ENCODE assay signal across 12 cellular contexts in the genomic region with DNA sequence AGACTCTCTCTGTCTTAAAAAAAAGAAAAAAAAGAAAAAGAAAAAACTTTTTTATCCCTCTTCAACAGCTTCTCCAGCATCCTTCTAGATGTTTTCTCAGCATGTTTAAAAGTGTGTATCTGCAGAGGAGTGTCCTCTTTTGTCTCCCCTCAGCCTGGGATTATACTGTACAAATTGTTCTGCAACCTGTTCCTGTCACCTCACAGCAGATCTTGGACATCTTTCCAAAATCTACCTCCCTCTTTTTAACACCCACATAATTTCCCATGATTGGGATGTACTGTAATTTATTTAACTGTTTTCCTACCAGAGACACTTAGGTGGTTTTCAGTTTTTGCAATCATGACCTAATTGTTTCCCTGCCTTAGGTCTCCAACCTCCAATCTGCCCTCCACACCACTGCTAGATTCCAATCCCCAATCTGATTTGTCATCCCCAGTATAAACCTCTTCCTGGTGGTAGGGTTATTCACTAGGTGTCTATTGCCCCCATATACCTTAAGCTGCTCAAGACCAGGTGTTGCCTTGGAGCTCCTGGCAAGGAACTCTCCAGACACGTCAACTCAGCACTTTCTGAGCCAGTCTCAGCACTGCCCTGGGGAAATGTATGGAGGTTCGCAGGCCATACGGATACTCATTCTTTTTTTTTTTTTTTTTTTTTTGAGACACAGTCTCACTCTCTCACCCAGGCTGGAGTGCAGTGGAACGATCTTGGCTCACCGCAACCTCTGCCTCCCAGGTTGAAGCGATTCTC. TPM values are rescaled to one million over a fixed set of nuclear protein-coding genes. Genes with fewer than 3 reads are reported as not detected.
DNase-seq lines count a peak whose midpoint lies in the region; ATAC-seq and TF ChIP-seq lines count a peak whose summit lies in the region.
"Had no signal": no experiment of that assay in that cellular context is flagged by ENCODE, and none has a peak within 500 bp of the region (broad histone marks: within the 10 kb centered on the region; RNA-seq: fewer than 3 reads in every experiment).

No MANE protein-coding gene starts in this region.

- intact Hi-C loops in activated CD8-positive, alpha-beta T cell treated with anti-CD3 and anti-CD28 coated beads for 36 hours (cut with micrococcal nuclease), result no loop called here
- intact Hi-C loops in spleen (cut with DNase I; ENCODE audit: low total_unique reads), result no loop called here

- H3K4me3 ChIP-seq in GM23338 (no peak overlapping the region), spleen (no peak overlapping the region), MG63 (no peak overlapping the region)
- H3K4me3 ChIP-seq: lung had no signal

- H3F3A ChIP-seq in GM23338 (replicated peaks; ENCODE audit: low read depth), result peaks cover 14% of the 10 kb centered on the region

- no peaks in the 10 kb centered on the region for H3K9me3 Mint-ChIP-seq in GM23338
- H3K9me3 Mint-ChIP-seq in activated CD8-positive, alpha-beta T cell treated with anti-CD3 and anti-CD28 coated beads for 36 hours, result no peaks in the 10 kb centered on the region
- peaks cover 9% of the 10 kb centered on the region for H3K9me3 Mint-ChIP-seq in glutamatergic neuron (ENCODE audit: unreplicated experiment)

- H3K9me2 ChIP-seq in GM23338 (ENCODE audit: insufficient read depth), result no peaks in the 10 kb centered on the region

- DNase-seq in GM23338 (ENCODE audit: low spot score), result no peak
- no peak for DNase-seq in activated CD8-positive, alpha-beta T cell treated with anti-CD3 and anti-CD28 coated beads for 36 hours
- no peak for DNase-seq in glutamatergic neuron
- no peak for DNase-seq in spleen
- DNase-seq in MG63, result no peak
- DNase-seq: NCI-H1092; SHP77; stimulated activated CD4-positive, alpha-beta T cell treated with anti-CD3 and anti-CD28 coated beads, Interleukin-1b, Interleukin-23, amount 100 ng/mL, for 48 hours had no signal

- ATAC-seq in GM23338, result no peak
- ATAC-seq in activated CD8-positive, alpha-beta T cell treated with anti-CD3 and anti-CD28 coated beads for 36 hours, result no peak
- ATAC-seq in HG03378 (IDR thresholded peaks at IDR 0.05; ENCODE audit: unreplicated experiment), result no peak
- ATAC-seq in GM19324 (IDR thresholded peaks at IDR 0.05; ENCODE audit: low FRiP score, unreplicated experiment), result no peak
- no peak for ATAC-seq in GM19463 (IDR thresholded peaks at IDR 0.05; ENCODE audit: unreplicated experiment)

- H3K27ac ChIP-seq in GM23338 (ENCODE audit: low read depth), result no peak overlapping the region; the same call in 1 of the 2 replicates
- peak overlapping the region in 6 of 8 donors; percentile 72 to 95 (median 90) for H3K27ac ChIP-seq in spleen

- H3K4me1 Mint-ChIP-seq in GM23338 (peaks cover 42% of the 10 kb centered on the region), glutamatergic neuron (ENCODE audit: low read depth, unreplicated experiment) (peaks cover 37% of the 10 kb centered on the region)
- H3K4me1 Mint-ChIP-seq in activated CD8-positive, alpha-beta T cell treated with anti-CD3 and anti-CD28 coated beads for 36 hours (ENCODE audit: low read depth), result peaks cover 63% of the 10 kb centered on the region

- no peaks in the 10 kb centered on the region for H4K20me1 ChIP-seq in GM23338 (replicated peaks; ENCODE audit: insufficient read depth)

- H2AFZ ChIP-seq in GM23338, result no peak overlapping the region

- TF ChIP-seq CTCF in GM23338 (conservative IDR thresholded peaks at IDR 0.05; ENCODE audit: low read depth in 2 of 2), result no peak
- TF ChIP-seq CTCF in activated CD8-positive, alpha-beta T cell treated with anti-CD3 and anti-CD28 coated beads for 36 hours (IDR thresholded peaks at IDR 0.05), result no peak
- no peak for TF ChIP-seq CTCF in glutamatergic neuron (IDR thresholded peaks at IDR 0.05; ENCODE audit: partially characterized antibody, unreplicated experiment)
- no peak for TF ChIP-seq CTCF in spleen (IDR thresholded peaks at IDR 0.05 in 8 of 11, conservative IDR thresholded peaks at IDR 0.05 in 3 of 11)

- H3K4me1 ChIP-seq in GM23338 (ENCODE audit: insufficient read depth), result peaks cover 26% of the 10 kb centered on the region
- H3K4me1 ChIP-seq in spleen, result peaks cover 66 to 100% (median 94%) of the 10 kb centered on the region in 6 donors

- no peak for TF ChIP-seq POLR2A in spleen (IDR thresholded peaks at IDR 0.05)

- no peak overlapping the region; the same call in 2 of the 3 replicates for H3K4me3 Mint-ChIP-seq in GM23338
- H3K4me3 Mint-ChIP-seq in activated CD8-positive, alpha-beta T cell treated with anti-CD3 and anti-CD28 coated beads for 36 hours, result no peak overlapping the region
- H3K4me3 Mint-ChIP-seq in glutamatergic neuron (ENCODE audit: unreplicated experiment), result peak overlapping the region; percentile 23

- H3K27me3 Mint-ChIP-seq in GM23338 (ENCODE audit: insufficient read depth, low read depth, poor library complexity) (peaks cover 22% of the 10 kb centered on the region), glutamatergic neuron (ENCODE audit: unreplicated experiment) (peaks cover 2% of the 10 kb centered on the region)
- no peaks in the 10 kb centered on the region for H3K27me3 Mint-ChIP-seq in activated CD8-positive, alpha-beta T cell treated with anti-CD3 and anti-CD28 coated beads for 36 hours

- peak overlapping the region; percentile 2; the same call in 1 of the 2 replicates for H3K27ac Mint-ChIP-seq in GM23338
- H3K27ac Mint-ChIP-seq in activated CD8-positive, alpha-beta T cell treated with anti-CD3 and anti-CD28 coated beads for 36 hours, result peak overlapping the region; percentile 84
- H3K27ac Mint-ChIP-seq in glutamatergic neuron (ENCODE audit: unreplicated experiment), result no peak overlapping the region

- no peak overlapping the region for H3K4me2 ChIP-seq in GM23338

- H3K36me3 Mint-ChIP-seq in GM23338 (ENCODE audit: low read depth) (no peaks in the 10 kb centered on the region), glutamatergic neuron (ENCODE audit: unreplicated experiment) (no peaks in the 10 kb centered on the region)
- H3K36me3 Mint-ChIP-seq in activated CD8-positive, alpha-beta T cell treated with anti-CD3 and anti-CD28 coated beads for 36 hours (ENCODE audit: low read depth), result peaks cover 2% of the 10 kb centered on the region

- no peaks in the 10 kb centered on the region for H3K79me2 ChIP-seq in GM23338 (replicated peaks; ENCODE audit: insufficient read depth)

- CTCF ChIA-PET in activated CD8-positive, alpha-beta T cell treated with anti-CD3 and anti-CD28 coated beads for 36 hours (lab: Charles Lee), result interaction anchor here (0.6 to 1.4 kb wide), 3 partner anchors 18 to 76 kb away, joined by 4 to 7 read pairs (median 5); a partner anchor contains a TSS

- H3K9me3 ChIP-seq in spleen (no peaks in the 10 kb centered on the region), MG63 (no peaks in the 10 kb centered on the region)

- no peaks in the 10 kb centered on the region for H3K27me3 ChIP-seq in GM23338 (ENCODE audit: insufficient read depth)
- no peaks in the 10 kb centered on the region for H3K27me3 ChIP-seq in spleen (replicated peaks in 1 of 7)
- H3K27me3 ChIP-seq in MG63, result no peaks in the 10 kb centered on the region

- H3K36me3 ChIP-seq in GM23338 (ENCODE audit: insufficient read depth), result no peaks in the 10 kb centered on the region
- H3K36me3 ChIP-seq in spleen, result no peaks in the 10 kb centered on the region
- no peaks in the 10 kb centered on the region for H3K36me3 ChIP-seq in MG63

- POLR2A ChIA-PET in activated CD8-positive, alpha-beta T cell treated with anti-CD3 and anti-CD28 coated beads for 36 hours (lab: Charles Lee), result interaction anchor here (0.6 to 2.5 kb wide), 6 partner anchors 10 to 180 kb away, joined by 3 to 18 read pairs (median 4); no protein-coding TSS in a partner anchor

- 93 to 98% (median 96%) methylated on average over 6 of the region's 6 CpGs for WGBS in spleen, 5 donors

TF ChIP-seq in GM23338, 12 proteins besides CTCF, POLR2A, EP300 and RAD21 (continues in another document):
- no peak for TF ChIP-seq ZNF114 (CRISPR knock-in tag; IDR thresholded peaks at IDR 0.05)
- TF ChIP-seq, protein P1, sequence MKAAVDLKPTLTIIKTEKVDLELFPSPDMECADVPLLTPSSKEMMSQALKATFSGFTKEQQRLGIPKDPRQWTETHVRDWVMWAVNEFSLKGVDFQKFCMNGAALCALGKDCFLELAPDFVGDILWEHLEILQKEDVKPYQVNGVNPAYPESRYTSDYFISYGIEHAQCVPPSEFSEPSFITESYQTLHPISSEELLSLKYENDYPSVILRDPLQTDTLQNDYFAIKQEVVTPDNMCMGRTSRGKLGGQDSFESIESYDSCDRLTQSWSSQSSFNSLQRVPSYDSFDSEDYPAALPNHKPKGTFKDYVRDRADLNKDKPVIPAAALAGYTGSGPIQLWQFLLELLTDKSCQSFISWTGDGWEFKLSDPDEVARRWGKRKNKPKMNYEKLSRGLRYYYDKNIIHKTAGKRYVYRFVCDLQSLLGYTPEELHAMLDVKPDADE (IDR thresholded peaks at IDR 0.05), result no peak
- TF ChIP-seq EZH2 (IDR thresholded peaks at IDR 0.05; ENCODE audit: low read depth, unreplicated experiment), result no peak
- no peak for TF ChIP-seq ZNF331 (CRISPR knock-in tag; IDR thresholded peaks at IDR 0.05; ENCODE audit: low read depth)

RNA-seq across cellular contexts. Expression of a gene that starts 17.6 kb away (rescaled TPM):
- total RNA-seq in GM23338 (2014; rRNA removed; shearing (Covaris generic)), result 110 and 136 TPM in 2 replicates
- polyA plus RNA-seq in GM23338 (2016; fragmentation: Nextera tagmentation; extraction: Ambion mirVana) (108 and 114 TPM in 2 replicates), spleen (100 to 1,000 TPM in 2 of 3 donors, 10 to 100 TPM in 1; 99.3 to 247 (median 209) TPM)
- 1,000 to 10,000 TPM; 1,071 to 1,096 TPM for total RNA-seq in activated CD8-positive, alpha-beta T cell treated with anti-CD3 and anti-CD28 coated beads for 36 hours
- total RNA-seq in glutamatergic neuron (ENCODE audit: unreplicated experiment) (153 TPM), spleen (100 to 1,000 TPM; 103 to 308 (median 249) TPM)
- 260 and 266 TPM in 2 replicates for total RNA-seq in MG63 (2014; rRNA removed; shearing (Covaris generic); ENCODE audit: low replicate concordance)

RNA-seq across cellular contexts. Expression of a gene that starts 40.1 kb away (rescaled TPM):
- 30.3 and 37.2 TPM in 2 replicates for total RNA-seq in GM23338 (2014; rRNA removed; shearing (Covaris generic))
- polyA plus RNA-seq in GM23338 (2016; fragmentation: Nextera tagmentation; extraction: Ambion mirVana), result 13.5 and 13.7 TPM in 2 replicates
- total RNA-seq in activated CD8-positive, alpha-beta T cell treated with anti-CD3 and anti-CD28 coated beads for 36 hours, result 10 to 100 TPM; 61.6 to 66.2 TPM
- total RNA-seq in glutamatergic neuron (ENCODE audit: unreplicated experiment), result 33.3 TPM
- total RNA-seq in spleen, result 10 to 100 TPM; 23.7 to 41.7 (median 37.9) TPM
- polyA plus RNA-seq in spleen, result 10 to 100 TPM; 11.9 to 22.0 (median 18.4) TPM
- total RNA-seq in MG63 (2014; rRNA removed; shearing (Covaris generic); ENCODE audit: low replicate concordance), result 12.6 and 28.1 TPM in 2 replicates

RNA-seq across cellular contexts. Expression of a gene that starts 40.3 kb away (rescaled TPM):
- total RNA-seq in GM23338 (2014; rRNA removed; shearing (Covaris generic)), result 77.5 and 88.5 TPM in 2 replicates
- polyA plus RNA-seq in GM23338 (2016; fragmentation: Nextera tagmentation; extraction: Ambion mirVana) (116 and 126 TPM in 2 replicates), spleen (100 to 1,000 TPM; 182 to 239 (median 224) TPM)
- total RNA-seq in activated CD8-positive, alpha-beta T cell treated with anti-CD3 and anti-CD28 coated beads for 36 hours, result 100 to 1,000 TPM in 1 of 2 experiments, 10 to 100 TPM in 1; 94.6 to 101 TPM
- total RNA-seq in glutamatergic neuron (ENCODE audit: unreplicated experiment) (37.0 TPM), spleen (100 to 1,000 TPM in 3 of 7 donors, 10 to 100 TPM in 4; 70.8 to 115 (median 97.2) TPM)
- 61.1 and 141 TPM in 2 replicates for total RNA-seq in MG63 (2014; rRNA removed; shearing (Covaris generic); ENCODE audit: low replicate concordance)
